ENCODE assay signal across 9 cellular contexts in the genomic region with DNA sequence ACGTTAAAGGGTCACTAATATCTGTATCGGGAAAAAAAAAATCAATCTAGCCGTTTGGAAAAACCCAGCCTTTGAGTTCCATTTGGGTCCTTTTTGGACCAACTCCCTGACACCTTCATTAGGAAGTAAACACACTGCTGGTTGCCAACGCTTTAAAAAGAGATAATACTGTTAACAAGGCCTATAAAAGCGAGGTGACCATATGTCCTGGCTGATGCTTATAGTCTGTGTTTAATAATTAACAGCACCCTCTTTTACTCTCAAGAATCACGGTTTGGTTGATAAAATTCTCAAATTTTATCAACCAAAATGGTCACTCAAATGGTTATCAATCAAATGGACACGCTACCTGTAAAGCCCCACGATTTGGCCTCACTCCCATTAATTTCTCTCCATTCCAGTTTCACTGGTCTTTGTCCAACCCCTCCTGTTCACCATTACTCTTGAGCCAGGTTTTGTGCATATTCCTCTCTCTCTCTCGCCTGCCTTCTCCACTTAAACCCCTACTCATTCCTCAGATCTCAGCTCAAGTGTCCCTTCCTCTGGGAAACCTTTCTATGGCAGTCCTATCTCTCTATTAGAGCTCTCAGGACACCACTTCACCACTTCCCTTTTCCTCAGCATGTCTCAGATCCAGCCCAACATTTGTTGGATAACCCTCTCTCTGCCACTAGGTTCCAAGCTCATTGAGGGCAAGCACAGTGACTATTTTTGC. TPM values are rescaled to one million over a fixed set of nuclear protein-coding genes. Genes with fewer than 3 reads are reported as not detected.
DNase-seq lines count a peak whose midpoint lies in the region; ATAC-seq and TF ChIP-seq lines count a peak whose summit lies in the region.
"Had no signal": no experiment of that assay in that cellular context is flagged by ENCODE, and none has a peak within 500 bp of the region (broad histone marks: within the 10 kb centered on the region; RNA-seq: fewer than 3 reads in every experiment).

No MANE protein-coding gene starts in this region.

- intact Hi-C loops in activated B cell treated with CpG ODN at 0.5 μM for 24 hours (cut with micrococcal nuclease): no loop called here

- H3K36me3 ChIP-seq in iPS-18a (ENCODE audit: control insufficient read depth, low read depth, low read length) (peaks cover 10% of the 10 kb centered on the region), tibial nerve (no peaks in the 10 kb centered on the region)

- H3K27ac Mint-ChIP-seq in activated B cell treated with CpG ODN at 0.5 μM for 24 hours: peak overlapping the region; percentile 69

- no peaks in the 10 kb centered on the region for H3K27me3 Mint-ChIP-seq in activated T-cell treated with anti-CD3 and anti-CD28 coated beads, Interleukin-2, amount 50 U/mL, for 4 hours (ENCODE audit: low read depth)
- no peaks in the 10 kb centered on the region for H3K27me3 Mint-ChIP-seq in activated B cell treated with CpG ODN at 0.5 μM for 24 hours

- peaks cover 3% of the 10 kb centered on the region for H3K9me3 Mint-ChIP-seq in activated T-cell treated with anti-CD3 and anti-CD28 coated beads, Interleukin-2, amount 50 U/mL, for 4 hours
- H3K9me3 Mint-ChIP-seq in activated B cell treated with CpG ODN at 0.5 μM for 24 hours: no peaks in the 10 kb centered on the region

- DNase-seq in activated T-cell treated with anti-CD3 and anti-CD28 coated beads, Interleukin-2, amount 50 U/mL, for 4 hours: no peak
- DNase-seq in activated T-cell treated with anti-CD3 and anti-CD28 coated beads, Interleukin-2, amount 50 U/mL, for 48 hours: no peak
- DNase-seq in activated B cell treated with CpG ODN at 0.5 μM for 24 hours: no peak
- DNase-seq in tibial nerve (ENCODE audit: low spot score in 2 of 2): no peak
- DNase-seq in SKM-1 (lab: John Stamatoyannopoulos, UW; ENCODE audit: unreplicated experiment): no peak
- DNase-seq in OCI-M2 (lab: John Stamatoyannopoulos, UW; ENCODE audit: unreplicated experiment): no peak
- DNase-seq in stimulated activated naive CD4-positive, alpha-beta T cell (lab: John Stamatoyannopoulos, UW): no peak

- 75 to 79% methylated on average over 9 of the region's 9 CpGs for WGBS in tibial nerve, 2 donors

- H3K27ac ChIP-seq in iPS-18a (ENCODE audit: low read length): peak overlapping the region; percentile 4
- H3K27ac ChIP-seq in tibial nerve: peak overlapping the region in 3 of 4 donors; percentile 99 to 100 (median 100)

- H3K4me3 Mint-ChIP-seq in activated T-cell treated with anti-CD3 and anti-CD28 coated beads, Interleukin-2, amount 50 U/mL, for 4 hours: peak overlapping the region; percentile 100
- H3K4me3 Mint-ChIP-seq in activated B cell treated with CpG ODN at 0.5 μM for 24 hours: peak overlapping the region; percentile 98

- H3K9ac ChIP-seq in iPS-18a (ENCODE audit: low read length): no peak overlapping the region

- H3K36me3 Mint-ChIP-seq in activated T-cell treated with anti-CD3 and anti-CD28 coated beads, Interleukin-2, amount 50 U/mL, for 4 hours (ENCODE audit: insufficient read depth): peaks cover 51% of the 10 kb centered on the region
- peaks cover 88% of the 10 kb centered on the region for H3K36me3 Mint-ChIP-seq in activated B cell treated with CpG ODN at 0.5 μM for 24 hours (ENCODE audit: low read depth)

- no peak for ATAC-seq in activated T-cell treated with anti-CD3 and anti-CD28 coated beads, Interleukin-2, amount 50 U/mL, for 4 hours
- no peak for ATAC-seq in activated B cell treated with CpG ODN at 0.5 μM for 24 hours (ENCODE audit: low read depth)

- H3K4me3 ChIP-seq in iPS-18a (ENCODE audit: low read length) (no peak overlapping the region), tibial nerve (no peak overlapping the region)
- H3K4me3 ChIP-seq: HAP-1 had no signal

- TF ChIP-seq POLR2A in tibial nerve (IDR thresholded peaks at IDR 0.05): no peak

- peaks cover 71% of the 10 kb centered on the region for H3K4me1 Mint-ChIP-seq in activated T-cell treated with anti-CD3 and anti-CD28 coated beads, Interleukin-2, amount 50 U/mL, for 4 hours (ENCODE audit: low read depth)
- peaks cover 88% of the 10 kb centered on the region for H3K4me1 Mint-ChIP-seq in activated B cell treated with CpG ODN at 0.5 μM for 24 hours

- H3K4me1 ChIP-seq in iPS-18a (ENCODE audit: control insufficient read depth, low read depth, low read length) (peaks cover 58% of the 10 kb centered on the region), tibial nerve (peaks cover 0 to 90% (median 58%) of the 10 kb centered on the region in 4 donors)

- no peak for TF ChIP-seq EP300 in tibial nerve (IDR thresholded peaks at IDR 0.05)

- POLR2A ChIA-PET in activated B cell treated with CpG ODN at 0.5 μM for 24 hours (lab: Charles Lee): interaction anchor here (0.6 to 7.7 kb wide), 17 partner anchors 9 to 760 kb away, joined by 3 to 170 read pairs (median 4); a partner anchor contains a TSS

- no peak for TF ChIP-seq CTCF in activated B cell treated with CpG ODN at 0.5 μM for 24 hours (IDR thresholded peaks at IDR 0.05)
- TF ChIP-seq CTCF in tibial nerve (IDR thresholded peaks at IDR 0.05): no peak

- CTCF ChIA-PET in activated B cell treated with CpG ODN at 0.5 μM for 24 hours (lab: Charles Lee): interaction anchor here (0.8 to 2.0 kb wide), 5 partner anchors 37 to 754 kb away, joined by 3 to 10 read pairs (median 3); no protein-coding TSS in a partner anchor

- H3K9me3 ChIP-seq in iPS-18a (ENCODE audit: control insufficient read depth, low read depth, low read length) (no peaks in the 10 kb centered on the region), tibial nerve (no peaks in the 10 kb centered on the region)
- H3K9me3 ChIP-seq: HAP-1 had no signal

- no peaks in the 10 kb centered on the region for H3K27me3 ChIP-seq in iPS-18a (ENCODE audit: control insufficient read depth, insufficient read depth, low read length)
- no peaks in the 10 kb centered on the region for H3K27me3 ChIP-seq in tibial nerve

RNA-seq across cellular contexts. Expression of a gene that starts 9.5 kb away (rescaled TPM):
- 100 to 1,000 TPM; 119 to 204 (median 130) TPM for total RNA-seq in activated T-cell treated with anti-CD3 and anti-CD28 coated beads, Interleukin-2, amount 50 U/mL, for 4 hours
- total RNA-seq in activated B cell treated with CpG ODN at 0.5 μM for 24 hours (423 and 429 TPM in 2 replicates), tibial nerve (10 to 100 TPM; 40.0 to 54.0 (median 47.8) TPM)
